In the genomic region with DNA sequence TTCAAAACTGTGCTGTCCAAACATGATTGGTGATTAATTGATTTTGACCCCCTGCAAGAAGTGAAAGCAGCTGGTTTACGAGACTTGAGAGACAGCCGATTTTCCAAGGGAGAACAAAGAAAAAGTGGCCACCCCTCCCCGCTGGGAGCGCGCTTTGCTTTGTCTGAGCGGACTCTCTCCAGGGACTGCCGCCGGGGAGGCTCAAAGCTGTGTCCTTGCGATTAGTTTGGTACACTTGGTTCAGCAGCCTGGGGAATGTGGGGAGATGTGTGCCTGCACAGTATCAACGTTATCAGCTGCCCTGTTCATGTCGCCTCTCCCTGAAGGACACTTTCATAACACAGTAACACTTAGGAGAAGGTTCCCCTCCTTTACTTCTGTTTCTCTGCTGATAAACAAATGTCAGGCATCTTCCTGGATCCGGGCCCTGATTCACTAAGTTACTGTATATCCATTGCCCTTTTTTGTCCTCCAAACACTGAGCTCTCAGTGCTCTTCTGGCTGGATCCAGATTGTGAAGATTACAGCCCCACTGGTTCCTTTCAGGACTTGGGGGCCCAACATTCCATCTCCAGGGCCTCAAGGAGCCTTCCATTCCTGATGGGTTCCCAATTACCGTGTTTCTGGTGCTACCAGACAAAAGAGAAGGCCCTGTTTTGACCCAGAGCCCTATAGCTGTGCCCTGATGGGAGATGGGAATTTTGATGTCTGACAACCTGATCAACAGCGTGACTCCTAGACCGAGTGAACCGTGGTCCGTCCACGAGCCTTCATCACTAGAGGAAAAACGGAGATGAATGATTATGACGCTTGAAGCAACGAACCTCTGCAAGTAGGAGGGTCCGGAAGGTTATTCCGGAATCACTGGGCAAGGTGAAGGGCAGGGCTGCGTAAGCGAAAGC, we compare ENCODE assay signal across 8 cellular contexts. TPM values are rescaled to one million over a fixed set of nuclear protein-coding genes. Genes with fewer than 3 reads are reported as not detected.
DNase-seq lines count a peak whose midpoint lies in the region; ATAC-seq and TF ChIP-seq lines count a peak whose summit lies in the region.

No MANE protein-coding gene starts in this region.

- POLR2A ChIA-PET in naive thymus-derived CD8-positive, alpha-beta T cell (lab: Charles Lee): interaction anchor here (3.6 to 5.5 kb wide), 2 partner anchors 44 to 102 kb away, joined by 30 to 47 read pairs; partner anchors contain the start of genes TUBA1A and TUBA1B

- H3K27me3 ChIP-seq in SJCRH30 (0 out of 2 replicates have a peak, but pooled peaks cover under 1% of the 10 kb centered on the region), esophagus squamous epithelium (no peaks in the 10 kb centered on the region)

- intact Hi-C loops in esophagus squamous epithelium (cut with DNase I): loop anchor here (5.0 to 10.0 kb wide), 3 partner anchors 48 to 138 kb away; partner anchors contain the start of genes DHH, TUBA1A and TUBA1B

- no peaks in the 10 kb centered on the region for H3K36me3 Mint-ChIP-seq in naive thymus-derived CD8-positive, alpha-beta T cell

- peak overlapping the region in 9 of 10 donors; percentile 42 to 92 (median 67) for H3K4me3 Mint-ChIP-seq in naive thymus-derived CD8-positive, alpha-beta T cell

- 62 to 71% methylated on average over 22 to 24 of the region's 25 CpGs for WGBS in esophagus squamous epithelium, 2 donors

- H3K27ac Mint-ChIP-seq in naive thymus-derived CD8-positive, alpha-beta T cell: peak overlapping the region in 9 of 10 donors; percentile 12 to 84 (median 61)

- no peak for DNase-seq in AG09309 (ENCODE audit: low read depth)
- DNase-seq in HuH-7.5 (ENCODE audit: low spot score): peak; percentile 24
- DNase-seq in SJCRH30: peak; percentile 88 to 91
- no peak for DNase-seq in esophagus squamous epithelium (lab: John Stamatoyannopoulos, UW)
- DNase-seq in naive thymus-derived CD8-positive, alpha-beta T cell: no peak
- no peak for DNase-seq in activated CD8-positive, alpha-beta memory T cell treated with anti-CD3 and anti-CD28 coated beads, Interleukin-2, amount 50 U/mL, for 4 hours
- no peak for DNase-seq in SKM-1 treated with dmso at 0.1 percent for 144 hours (lab: John Stamatoyannopoulos, UW; ENCODE audit: unreplicated experiment)

- no peaks in the 10 kb centered on the region for H3K27me3 Mint-ChIP-seq in naive thymus-derived CD8-positive, alpha-beta T cell

- H3K9me3 ChIP-seq in SJCRH30 (replicated peaks) (no peaks in the 10 kb centered on the region), esophagus squamous epithelium (no peaks in the 10 kb centered on the region)

- peaks cover 22% of the 10 kb centered on the region for H3K4me1 ChIP-seq in SJCRH30
- peaks cover 7 to 32% (median 14%) of the 10 kb centered on the region in 3 donors for H3K4me1 ChIP-seq in esophagus squamous epithelium

- peaks cover 0 to 12% (median 4%) of the 10 kb centered on the region in 4 donors for H3K4me1 Mint-ChIP-seq in naive thymus-derived CD8-positive, alpha-beta T cell

- H3K4me3 ChIP-seq in AG09309 (ENCODE audit: control insufficient read depth, low read depth, low read length) (no peak overlapping the region), SJCRH30 (peak overlapping the region; percentile 51), esophagus squamous epithelium (peak overlapping the region in 3 of 4 donors; percentile 9 to 63 (median 56))

- no peak for TF ChIP-seq POLR2A in esophagus squamous epithelium (IDR thresholded peaks at IDR 0.05)

- H3K9me3 Mint-ChIP-seq in naive thymus-derived CD8-positive, alpha-beta T cell: no peaks in the 10 kb centered on the region

- ATAC-seq in naive thymus-derived CD8-positive, alpha-beta T cell: no peak
- ATAC-seq in GM18907 (IDR thresholded peaks at IDR 0.05; ENCODE audit: unreplicated experiment): no peak

- H3K27ac ChIP-seq in SJCRH30 (peak overlapping the region; percentile 86), esophagus squamous epithelium (peak overlapping the region; percentile 8 to 91 (median 90))

- TF ChIP-seq CTCF in AG09309 (IDR thresholded peaks at IDR 0.05; ENCODE audit: control insufficient read depth, insufficient read depth, low read depth, low read length, missing control alignments) (peak; percentile 19), esophagus squamous epithelium (IDR thresholded peaks at IDR 0.05) (no peak)

- H3K36me3 ChIP-seq in SJCRH30 (no peaks in the 10 kb centered on the region), esophagus squamous epithelium (no peaks in the 10 kb centered on the region)

RNA-seq across cellular contexts. Expression of gene TUBA1C, which starts 31.7 kb away (rescaled TPM):
- total RNA-seq in SJCRH30 (2014; rRNA removed; shearing (Covaris generic)): 396 and 398 TPM in 2 replicates
- 1,000 to 10,000 TPM in 1 of 4 donors, 100 to 1,000 TPM in 3; 587 to 1,132 (median 718) TPM for total RNA-seq in esophagus squamous epithelium
- total RNA-seq in naive thymus-derived CD8-positive, alpha-beta T cell: 10 to 100 TPM; 22.7 to 23.5 TPM
- polyA plus RNA-seq in naive thymus-derived CD8-positive, alpha-beta T cell: 10 to 100 TPM; 17.5 to 25.4 (median 24.3) TPM

RNA-seq across cellular contexts. Expression of gene TUBA1A, which starts 44.3 kb away (rescaled TPM):
- total RNA-seq in SJCRH30 (2014; rRNA removed; shearing (Covaris generic)): 481 and 482 TPM in 2 replicates
- total RNA-seq in esophagus squamous epithelium: 10 to 100 TPM; 14.5 to 91.0 (median 46.2) TPM
- 10 to 100 TPM; 93.5 to 95.3 TPM for total RNA-seq in naive thymus-derived CD8-positive, alpha-beta T cell
- polyA plus RNA-seq in naive thymus-derived CD8-positive, alpha-beta T cell: 100 to 1,000 TPM; 139 to 168 (median 147) TPM

Comparison
In these comparisons a context has a peak if more than half of its experiments do, and no peak if none do; other contexts are left out.
1. DNase-seq: peak in HuH-7.5 (single experiment) and SJCRH30 (2 of 2); none in AG09309 (single experiment), esophagus squamous epithelium (single experiment), naive thymus-derived CD8-positive, alpha-beta T cell (0 of 10), activated CD8-positive, alpha-beta memory T cell treated with anti-CD3 and anti-CD28 coated beads, Interleukin-2, amount 50 U/mL, for 4 hours (single experiment) and SKM-1 treated with dmso at 0.1 percent for 144 hours (single experiment).
2. RNA of gene TUBA1C, which starts 31.7 kb away (total RNA-seq): 587 to 1,132 TPM in esophagus squamous epithelium and 396 to 398 TPM in SJCRH30; 22.7 to 23.5 TPM in naive thymus-derived CD8-positive, alpha-beta T cell; every median in the first group is over 10 times any median in the second.